ENCODE assay signal across 12 cellular contexts in genomic region chr5:113397986-113398385, GRCh38. TPM values are rescaled to one million over a fixed set of nuclear protein-coding genes. Genes with fewer than 3 reads are reported as not detected.
"Had no signal": no experiment of that assay in that cellular context is flagged by ENCODE, and none has a peak within 500 bp of the region (broad histone marks: within the 10 kb centered on the region; RNA-seq: fewer than 3 reads in every experiment).

No MANE protein-coding gene starts in this region.

RNA-seq across cellular contexts. Expression of gene TSSK1B, which starts 36.8 kb away (rescaled TPM):
- total RNA-seq: activated naive CD4-positive, alpha-beta T cell treated with anti-CD3 and anti-CD28 coated beads for 36 hours; activated naive CD4-positive, alpha-beta T cell treated with anti-CD3 and anti-CD28 coated beads, Interleukin-2, amount 50 U/mL, for 72 hours; activated naive CD8-positive, alpha-beta T cell treated with anti-CD3 and anti-CD28 coated beads for 36 hours; activated naive CD8-positive, alpha-beta T cell treated with anti-CD3 and anti-CD28 coated beads, Interleukin-2, amount 10 ng/mL, durations not matched to agents 7 days and 5 days; activated T-cell treated with anti-CD3 and anti-CD28 coated beads, Interleukin-2, amount 50 U/mL, for 4 hours; activated T-cell treated with anti-CD3 and anti-CD28 coated beads, Interleukin-2, amount 50 U/mL, for 72 hours; activated T-helper 1 cell treated with anti-CD3 and anti-CD28 coated beads, Interleukin-12 subunit alpha, Interleukin-12 subunit beta, Interleukin-2, Interleukin-4 antibody, amounts not matched to agents 30 ng/mL and 10 ng/mL and 1 ng/mL, durations not matched to agents 14 hours and 24 hours and 36 hours; activated T-helper 17 cell treated with anti-CD3 and anti-CD28 coated beads, Interleukin-2, amount 50 U/mL, for 72 hours; activated T-helper 2 cell treated with anti-CD3 and anti-CD28 coated beads, Interferon-gamma antibody, Interleukin-2, Interleukin-4, amounts not matched to agents 10 μg/mL and 5 μg/mL and 100 μg/mL, durations not matched to agents 14 hours and 24 hours and 36 hours; adrenal gland; ascending aorta; body of pancreas had no signal
